ENCODE assay signal across 8 cellular contexts in genomic region chr16:2483160-2483559, GRCh38. TPM values are rescaled to one million over a fixed set of nuclear protein-coding genes. Genes with fewer than 3 reads are reported as not detected.
A peak's percentile ranks its signal among the peaks of the same experiment; 100 is the strongest.
DNase-seq lines count a peak whose midpoint lies in the region; ATAC-seq and TF ChIP-seq lines count a peak whose summit lies in the region.

No MANE protein-coding gene starts in this region.

- TF ChIP-seq CTCF in BE2C (IDR thresholded peaks at IDR 0.05; ENCODE audit: low read depth, low read length), result no peak
- no peak for TF ChIP-seq CTCF in esophagus squamous epithelium (IDR thresholded peaks at IDR 0.05)
- TF ChIP-seq CTCF in progenitor cell of endocrine pancreas (IDR thresholded peaks at IDR 0.05; ENCODE audit: unreplicated experiment), result no peak

- no peaks in the 10 kb centered on the region for H3K9me3 Mint-ChIP-seq in progenitor cell of endocrine pancreas (ENCODE audit: low read depth)
- H3K9me3 Mint-ChIP-seq in activated CD4-positive, alpha-beta T cell treated with anti-CD3 and anti-CD28 coated beads, Interleukin-2, amount 10 ng/mL, durations not matched to agents 7 days and 5 days, result no peaks in the 10 kb centered on the region

- TF ChIP-seq POLR2A in esophagus squamous epithelium (IDR thresholded peaks at IDR 0.05), result no peak

- H3K4me1 ChIP-seq in BE2C (peaks cover 35% of the 10 kb centered on the region), esophagus squamous epithelium (peaks cover 0 to 57% (median 7%) of the 10 kb centered on the region in 3 donors)

- H3K27me3 ChIP-seq in BE2C, result no peaks in the 10 kb centered on the region
- H3K27me3 ChIP-seq in esophagus squamous epithelium, result no peaks in the 10 kb centered on the region

- H3K36me3 Mint-ChIP-seq in progenitor cell of endocrine pancreas (ENCODE audit: insufficient read depth), result no peaks in the 10 kb centered on the region
- no peaks in the 10 kb centered on the region for H3K36me3 Mint-ChIP-seq in activated CD4-positive, alpha-beta T cell treated with anti-CD3 and anti-CD28 coated beads, Interleukin-2, amount 10 ng/mL, durations not matched to agents 7 days and 5 days (ENCODE audit: low read depth)

- peak overlapping the region; percentile 20 for H3K27ac Mint-ChIP-seq in progenitor cell of endocrine pancreas
- no peak overlapping the region for H3K27ac Mint-ChIP-seq in activated CD4-positive, alpha-beta T cell treated with anti-CD3 and anti-CD28 coated beads, Interleukin-2, amount 10 ng/mL, durations not matched to agents 7 days and 5 days

- no peak for DNase-seq in BE2C
- DNase-seq in NCI-H2029 (lab: John Stamatoyannopoulos, UW), result peak; percentile 29
- no peak for DNase-seq in esophagus squamous epithelium (lab: John Stamatoyannopoulos, UW)
- DNase-seq in progenitor cell of endocrine pancreas (ENCODE audit: low spot score, unreplicated experiment), result no peak
- no peak for DNase-seq in activated CD4-positive, alpha-beta T cell treated with anti-CD3 and anti-CD28 coated beads, Interleukin-2, amount 10 ng/mL, durations not matched to agents 7 days and 5 days
- DNase-seq in HPDE6-E6E7 (ENCODE audit: extremely low spot score), result no peak
- DNase-seq in LoVo (ENCODE audit: low spot score), result no peak

- intact Hi-C loops in esophagus squamous epithelium (cut with DNase I), result no loop called here

- H3K9me3 ChIP-seq in BE2C (no peaks in the 10 kb centered on the region), esophagus squamous epithelium (no peaks in the 10 kb centered on the region)

- POLR2A ChIA-PET in activated CD4-positive, alpha-beta T cell treated with anti-CD3 and anti-CD28 coated beads, Interleukin-2, amount 10 ng/mL, durations not matched to agents 7 days and 5 days (lab: Charles Lee), result no interaction called here

- H3K4me3 ChIP-seq in BE2C (ENCODE audit: low read depth, low read length), result peak overlapping the region; percentile 39
- peak overlapping the region in 2 of 4 donors; percentile 11 to 31 for H3K4me3 ChIP-seq in esophagus squamous epithelium

- ATAC-seq in HG03280 (IDR thresholded peaks at IDR 0.05; ENCODE audit: unreplicated experiment), result no peak

- WGBS in esophagus squamous epithelium, 2 donors, result 53 to 80% methylated on average over 5 to 9 of the region's 18 CpGs

- H3K4me1 Mint-ChIP-seq in progenitor cell of endocrine pancreas (ENCODE audit: low read depth), result peaks cover 7% of the 10 kb centered on the region
- H3K4me1 Mint-ChIP-seq in activated CD4-positive, alpha-beta T cell treated with anti-CD3 and anti-CD28 coated beads, Interleukin-2, amount 10 ng/mL, durations not matched to agents 7 days and 5 days, result peaks cover 14% of the 10 kb centered on the region

- CTCF ChIA-PET in activated CD4-positive, alpha-beta T cell treated with anti-CD3 and anti-CD28 coated beads, Interleukin-2, amount 10 ng/mL, durations not matched to agents 7 days and 5 days (lab: Charles Lee), result interaction anchor here (0.8 to 1.3 kb wide), 3 partner anchors 9 to 209 kb away, joined by 3 read pairs; partner anchors contain the start of gene TEDC2

- peak overlapping the region; percentile 25 to 70 (median 50) for H3K27ac ChIP-seq in esophagus squamous epithelium

- no peak overlapping the region for H3K4me3 Mint-ChIP-seq in progenitor cell of endocrine pancreas (ENCODE audit: low read depth)
- H3K4me3 Mint-ChIP-seq in activated CD4-positive, alpha-beta T cell treated with anti-CD3 and anti-CD28 coated beads, Interleukin-2, amount 10 ng/mL, durations not matched to agents 7 days and 5 days, result no peak overlapping the region

- H3K27me3 Mint-ChIP-seq in progenitor cell of endocrine pancreas, result no peaks in the 10 kb centered on the region
- no peaks in the 10 kb centered on the region for H3K27me3 Mint-ChIP-seq in activated CD4-positive, alpha-beta T cell treated with anti-CD3 and anti-CD28 coated beads, Interleukin-2, amount 10 ng/mL, durations not matched to agents 7 days and 5 days

- H3K36me3 ChIP-seq in BE2C, result peaks cover 8% of the 10 kb centered on the region
- no peaks in the 10 kb centered on the region for H3K36me3 ChIP-seq in esophagus squamous epithelium

RNA-seq across cellular contexts. Expression of gene TBC1D24, which starts 8.2 kb away (rescaled TPM):
- polyA plus RNA-seq in BE2C (2012; ENCODE audit: insufficient read depth, insufficient read length, low read depth), result 27.6 TPM
- total RNA-seq in esophagus squamous epithelium (1 to 10 TPM; 3.1 to 4.6 (median 3.7) TPM), progenitor cell of endocrine pancreas (23.3 and 23.8 TPM in 2 replicates)
- total RNA-seq in activated CD4-positive, alpha-beta T cell treated with anti-CD3 and anti-CD28 coated beads, Interleukin-2, amount 10 ng/mL, durations not matched to agents 7 days and 5 days, result 1 to 10 TPM; 8.1 TPM

RNA-seq across cellular contexts. Expression of gene NTN3, which starts 12.1 kb away (rescaled TPM):
- polyA plus RNA-seq in BE2C (2012; ENCODE audit: insufficient read depth, insufficient read length, low read depth), result 4.2 TPM
- total RNA-seq in esophagus squamous epithelium (under 1 TPM in 1 of 4 donors, not detected in 3; 0.38 TPM), progenitor cell of endocrine pancreas (2.4 and 2.5 TPM in 2 replicates)
- total RNA-seq in activated CD4-positive, alpha-beta T cell treated with anti-CD3 and anti-CD28 coated beads, Interleukin-2, amount 10 ng/mL, durations not matched to agents 7 days and 5 days, result not detected

RNA-seq across cellular contexts. Expression of gene TEDC2, which starts 23.3 kb away (rescaled TPM):
- 13.3 TPM for polyA plus RNA-seq in BE2C (2012; ENCODE audit: insufficient read depth, insufficient read length, low read depth)
- total RNA-seq in esophagus squamous epithelium, result 10 to 100 TPM in 1 of 4 donors, 1 to 10 TPM in 3; 1.1 to 12.3 (median 4.4) TPM
- total RNA-seq in progenitor cell of endocrine pancreas, result 27.4 and 32.2 TPM in 2 replicates
- 10 to 100 TPM; 15.5 to 21.4 TPM for total RNA-seq in activated CD4-positive, alpha-beta T cell treated with anti-CD3 and anti-CD28 coated beads, Interleukin-2, amount 10 ng/mL, durations not matched to agents 7 days and 5 days

RNA-seq across cellular contexts. Expression of gene ATP6V0C, which starts 30.6 kb away (rescaled TPM):
- polyA plus RNA-seq in BE2C (2012; ENCODE audit: insufficient read depth, insufficient read length, low read depth), result 645 TPM
- total RNA-seq in esophagus squamous epithelium (100 to 1,000 TPM in 2 of 4 donors, 10 to 100 TPM in 2; 70.8 to 196 (median 125) TPM), progenitor cell of endocrine pancreas (158 and 169 TPM in 2 replicates)
- total RNA-seq in activated CD4-positive, alpha-beta T cell treated with anti-CD3 and anti-CD28 coated beads, Interleukin-2, amount 10 ng/mL, durations not matched to agents 7 days and 5 days, result 100 to 1,000 TPM; 103 to 111 TPM

RNA-seq across cellular contexts. Expression of gene AMDHD2, which starts 37.0 kb away (rescaled TPM):
- 39.4 TPM for polyA plus RNA-seq in BE2C (2012; ENCODE audit: insufficient read depth, insufficient read length, low read depth)
- total RNA-seq in esophagus squamous epithelium (10 to 100 TPM; 11.6 to 23.9 (median 17.5) TPM), progenitor cell of endocrine pancreas (38.7 and 40.8 TPM in 2 replicates)
- 10 to 100 TPM; 45.8 to 60.7 TPM for total RNA-seq in activated CD4-positive, alpha-beta T cell treated with anti-CD3 and anti-CD28 coated beads, Interleukin-2, amount 10 ng/mL, durations not matched to agents 7 days and 5 days
